ENCODE assay signal across 8 cellular contexts in genomic region chrX:129360175-129360574, GRCh38.
DNase-seq lines count a peak whose midpoint lies in the region; ATAC-seq, FAIRE-seq and TF ChIP-seq lines count a peak whose summit lies in the region.

No MANE protein-coding gene starts in this region.

- H3K36me3 Mint-ChIP-seq in T-helper 17 cell (ENCODE audit: low read depth) (no peaks in the 10 kb centered on the region), memory B cell (no peaks in the 10 kb centered on the region)

- no peaks in the 10 kb centered on the region for H3K4me1 ChIP-seq in HAP-1

- peak; percentile 53 for TF ChIP-seq CTCF in choroid plexus epithelial cell (conservative IDR thresholded peaks at IDR 0.05; ENCODE audit: low read depth, low read length)

- no peaks in the 10 kb centered on the region for H3K9me3 Mint-ChIP-seq in memory B cell

- H3K27me3 Mint-ChIP-seq in T-helper 17 cell (no peaks in the 10 kb centered on the region), memory B cell (no peaks in the 10 kb centered on the region)

- no peak overlapping the region for H3K4me3 ChIP-seq in HAP-1
- H3K4me3 ChIP-seq in choroid plexus epithelial cell (ENCODE audit: low read depth, low read length), result no peak overlapping the region

- DNase-seq in stimulated activated naive CD4-positive, alpha-beta T cell (lab: John Stamatoyannopoulos, UW), result peak in 4 of 6 experiments; percentile 1 to 40 (median 20)
- DNase-seq in stimulated activated naive CD4-positive, alpha-beta T cell treated with Interleukin-2 at 50 U/mL for 16 hours (lab: John Stamatoyannopoulos, UW), result no peak
- DNase-seq in HAP-1 (ENCODE audit: low spot score in 2 of 2) (peak; percentile 54 to 74), LoVo (ENCODE audit: low spot score) (peak; percentile 11), T-helper 17 cell (peak in 2 of 3 donors; percentile 5 to 6), choroid plexus epithelial cell (ENCODE audit: low read depth) (peak; percentile 59), memory B cell (ENCODE audit: low spot score in 2 of 2) (peak; percentile 7 to 19), urothelium cell line (ENCODE audit: low spot score) (peak; percentile 9)

- in situ Hi-C loops in HAP-1 (cut with MboI; ENCODE audit: low sequenced_read_pairs), result no loop called here

- FAIRE-seq in urothelium cell line (lab: Jason Lieb, UNC), result no peak

- no peak overlapping the region for H3K27ac Mint-ChIP-seq in T-helper 17 cell
- no peak overlapping the region for H3K27ac Mint-ChIP-seq in memory B cell

- H3K36me3 ChIP-seq in HAP-1 (replicated peaks), result no peaks in the 10 kb centered on the region

- no peak overlapping the region for H3K4me3 Mint-ChIP-seq in T-helper 17 cell
- no peak overlapping the region for H3K4me3 Mint-ChIP-seq in memory B cell

- peak; percentile 47 for ATAC-seq in T-helper 17 cell
- ATAC-seq in memory B cell (ENCODE audit: low read depth), result peak; percentile 27

- H3K4me1 Mint-ChIP-seq in T-helper 17 cell (no peaks in the 10 kb centered on the region), memory B cell (no peaks in the 10 kb centered on the region)

- H3K9me3 ChIP-seq in HAP-1, result no peaks in the 10 kb centered on the region
- no peaks in the 10 kb centered on the region for H3K9me3 ChIP-seq in T-helper 17 cell (ENCODE audit: control insufficient read depth, low read length, poor library complexity, severe bottlenecking)

- H3K27me3 ChIP-seq in HAP-1 (ENCODE audit: low read depth), result no peaks in the 10 kb centered on the region
